ENCODE assay signal across 16 cellular contexts in the genomic region with DNA sequence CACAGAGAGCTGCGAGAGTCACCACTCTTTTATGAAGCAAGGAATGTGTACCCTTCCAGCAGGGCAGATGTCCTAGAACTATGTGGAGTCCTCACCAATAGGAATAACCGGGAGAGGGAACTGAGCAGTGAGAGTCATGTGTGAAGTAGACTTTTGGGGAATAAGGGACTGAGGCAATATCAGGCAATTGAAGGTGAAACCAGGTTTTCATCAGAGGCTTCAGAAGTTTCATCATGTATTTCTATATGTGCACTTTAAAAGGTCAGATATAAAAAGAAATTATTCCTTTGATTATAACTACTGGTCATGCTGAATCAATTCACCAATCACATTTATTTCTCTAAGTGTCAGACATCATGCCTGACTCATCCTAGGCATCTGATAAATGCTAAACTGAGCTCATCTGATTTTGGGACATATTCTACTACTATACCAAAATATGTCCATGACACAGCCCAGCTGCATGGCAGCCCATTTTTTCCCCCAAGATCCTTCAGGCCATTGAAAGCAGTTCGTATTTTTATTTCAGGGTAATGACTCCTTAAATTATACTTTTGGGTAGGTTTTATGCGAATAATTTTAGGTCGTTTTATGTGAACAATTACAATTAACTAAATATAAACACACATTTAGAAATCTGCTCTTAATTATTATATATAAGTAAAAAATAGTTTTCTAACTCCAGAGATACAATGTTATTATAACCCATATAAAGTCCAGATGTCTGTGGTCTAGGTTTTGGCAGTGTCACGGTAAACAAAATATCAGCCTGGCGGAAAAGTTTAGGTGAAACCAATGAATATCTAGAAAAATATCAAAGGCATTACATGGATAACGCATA. TPM values are rescaled to one million over a fixed set of nuclear protein-coding genes. Genes with fewer than 3 reads are reported as not detected.
"Had no signal": no experiment of that assay in that cellular context is flagged by ENCODE, and none has a peak within 500 bp of the region (broad histone marks: within the 10 kb centered on the region; RNA-seq: fewer than 3 reads in every experiment).

No MANE protein-coding gene starts in this region.

- H3K4me1 Mint-ChIP-seq: activated CD4-positive, alpha-beta T cell treated with anti-CD3 and anti-CD28 coated beads, Interleukin-2, amount 10 ng/mL, durations not matched to agents 24 days and 14 days; activated naive CD4-positive, alpha-beta T cell treated with anti-CD3 and anti-CD28 coated beads, Interleukin-2, amount 10 ng/mL, durations not matched to agents 7 days and 5 days; activated T-helper 17 cell treated with anti-CD3 and anti-CD28 coated beads, Interleukin-2, amount 50 U/mL, for 72 hours; central memory CD8-positive, alpha-beta T cell; T-helper 17 cell had no signal

- H3K4me1 ChIP-seq: adrenal gland, esophagus muscularis mucosa, parathyroid adenoma, stomach had no signal

- H3K27me3 ChIP-seq: adrenal gland, esophagus muscularis mucosa, stomach had no signal

- H3K4me3 Mint-ChIP-seq: activated CD4-positive, alpha-beta T cell treated with anti-CD3 and anti-CD28 coated beads, Interleukin-2, amount 10 ng/mL, durations not matched to agents 24 days and 14 days; activated naive CD4-positive, alpha-beta T cell treated with anti-CD3 and anti-CD28 coated beads, Interleukin-2, amount 10 ng/mL, durations not matched to agents 7 days and 5 days; activated T-helper 17 cell treated with anti-CD3 and anti-CD28 coated beads, Interleukin-2, amount 50 U/mL, for 72 hours; central memory CD8-positive, alpha-beta T cell; T-helper 17 cell; WTC11 had no signal

- H3K4me3 ChIP-seq: adrenal gland, esophagus muscularis mucosa, skin epidermis, stomach had no signal

- H3K9me3 ChIP-seq: adrenal gland had no signal

- H3K9me3 Mint-ChIP-seq: activated CD4-positive, alpha-beta T cell treated with anti-CD3 and anti-CD28 coated beads, Interleukin-2, amount 10 ng/mL, durations not matched to agents 24 days and 14 days; activated naive CD4-positive, alpha-beta T cell treated with anti-CD3 and anti-CD28 coated beads, Interleukin-2, amount 10 ng/mL, durations not matched to agents 7 days and 5 days; activated T-helper 17 cell treated with anti-CD3 and anti-CD28 coated beads, Interleukin-2, amount 50 U/mL, for 72 hours had no signal

- H2AFZ ChIP-seq: parathyroid adenoma had no signal

- H3K27ac Mint-ChIP-seq: activated CD4-positive, alpha-beta T cell treated with anti-CD3 and anti-CD28 coated beads, Interleukin-2, amount 10 ng/mL, durations not matched to agents 24 days and 14 days; activated naive CD4-positive, alpha-beta T cell treated with anti-CD3 and anti-CD28 coated beads, Interleukin-2, amount 10 ng/mL, durations not matched to agents 7 days and 5 days; activated T-helper 17 cell treated with anti-CD3 and anti-CD28 coated beads, Interleukin-2, amount 50 U/mL, for 72 hours; T-helper 17 cell; WTC11 had no signal

- DNase-seq: activated CD4-positive, alpha-beta T cell treated with anti-CD3 and anti-CD28 coated beads, Interleukin-2, amount 10 ng/mL, durations not matched to agents 24 days and 14 days; activated CD8-positive, alpha-beta memory T cell treated with anti-CD3 and anti-CD28 coated beads for 24 hours; activated naive CD4-positive, alpha-beta T cell treated with anti-CD3 and anti-CD28 coated beads, Interleukin-2, amount 10 ng/mL, durations not matched to agents 7 days and 5 days; adrenal gland; dermis blood vessel endothelial cell; hypothalamus; retina; stimulated activated CD4-positive, alpha-beta T cell treated with anti-CD3 and anti-CD28 coated beads, Interleukin-4, amount 100 ng/mL, for 4 hours; stomach; T-helper 17 cell had no signal

- H3K36me3 ChIP-seq: adrenal gland, esophagus muscularis mucosa, stomach had no signal

- H3K36me3 Mint-ChIP-seq: activated naive CD4-positive, alpha-beta T cell treated with anti-CD3 and anti-CD28 coated beads, Interleukin-2, amount 10 ng/mL, durations not matched to agents 7 days and 5 days had no signal

RNA-seq across cellular contexts. Expression of gene VTCN1, which starts 22.2 kb away (rescaled TPM):
- total RNA-seq: activated CD4-positive, alpha-beta T cell treated with anti-CD3 and anti-CD28 coated beads, Interleukin-2, amount 10 ng/mL, durations not matched to agents 24 days and 14 days; activated T-helper 17 cell treated with anti-CD3 and anti-CD28 coated beads, Interleukin-2, amount 50 U/mL, for 72 hours; adrenal gland; esophagus muscularis mucosa; T-helper 17 cell; WTC11 had no signal
